Comparison of ENCODE assay signal across 12 cellular contexts in the genomic region with DNA sequence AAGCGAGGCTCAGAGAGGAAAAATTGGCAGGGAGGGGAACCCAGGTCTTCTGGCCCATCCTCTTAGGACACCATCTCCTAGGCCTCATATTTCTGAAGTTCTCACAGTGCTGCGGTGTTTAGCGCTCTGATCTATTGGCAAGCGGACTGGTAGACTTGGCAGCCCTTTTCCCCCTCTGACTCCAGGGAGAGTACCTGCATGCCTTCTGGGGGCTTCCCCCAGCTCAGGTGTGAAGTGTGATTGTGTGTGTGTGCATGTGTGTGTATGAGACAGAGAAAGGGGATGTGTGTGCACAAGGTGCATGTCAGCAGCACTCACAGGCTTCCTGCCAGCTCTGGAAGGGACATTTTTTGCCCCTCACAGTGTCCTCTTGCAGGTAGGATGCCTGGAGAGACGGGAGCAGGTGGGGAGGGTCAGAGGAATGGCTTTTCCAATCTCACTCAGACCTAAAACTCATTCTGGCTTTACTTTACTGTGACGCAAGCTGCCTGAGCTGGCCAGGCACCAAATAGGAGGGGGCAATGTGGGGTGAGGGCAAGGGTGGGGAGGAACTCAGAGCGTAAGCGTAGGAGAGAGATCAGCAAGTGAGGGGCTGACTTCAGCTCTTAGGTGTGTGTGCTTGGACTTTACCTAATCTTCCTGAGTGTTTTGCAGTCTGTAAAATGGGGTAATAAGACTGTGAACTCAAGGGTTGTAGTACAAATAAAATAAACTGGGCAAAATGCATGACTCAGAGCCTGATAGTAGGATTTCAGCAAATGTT. TPM values are rescaled to one million over a fixed set of nuclear protein-coding genes. Genes with fewer than 3 reads are reported as not detected.
DNase-seq lines count a peak whose midpoint lies in the region; ATAC-seq and TF ChIP-seq lines count a peak whose summit lies in the region.
"Had no signal": no experiment of that assay in that cellular context is flagged by ENCODE, and none has a peak within 500 bp of the region (broad histone marks: within the 10 kb centered on the region; RNA-seq: fewer than 3 reads in every experiment).

No MANE protein-coding gene starts in this region.

- no peaks in the 10 kb centered on the region for H3K27me3 ChIP-seq in upper lobe of right lung
- H3K27me3 ChIP-seq: gastrocnemius medialis had no signal

- no peak overlapping the region for H3K4me3 ChIP-seq in upper lobe of right lung
- H3K4me3 ChIP-seq: gastrocnemius medialis had no signal

- ATAC-seq in natural killer cell (no peak), left lobe of liver (peak; percentile 31), upper lobe of right lung (peak; percentile 32), GM21825 (IDR thresholded peaks at IDR 0.05; ENCODE audit: unreplicated experiment) (no peak)
- no peak for ATAC-seq in natural killer cell treated with Interleukin-12 subunit alpha and Interleukin-12 subunit beta and Interleukin-15 and Interleukin-18, amount 100 ng/mL, for 72 hours

- H3K36me3 ChIP-seq in upper lobe of right lung = no peaks in the 10 kb centered on the region

- no peaks in the 10 kb centered on the region for H3K27me3 Mint-ChIP-seq in natural killer cell (ENCODE audit: low read depth in 2 of 2)
- no peaks in the 10 kb centered on the region for H3K27me3 Mint-ChIP-seq in natural killer cell treated with Interleukin-12 subunit alpha and Interleukin-12 subunit beta and Interleukin-15 and Interleukin-18, amount 100 ng/mL, for 72 hours

- H3K4me1 ChIP-seq in upper lobe of right lung = peaks cover 20% of the 10 kb centered on the region

- peaks cover 6% of the 10 kb centered on the region for H3K36me3 Mint-ChIP-seq in natural killer cell
- peaks cover 12% of the 10 kb centered on the region for H3K36me3 Mint-ChIP-seq in natural killer cell treated with Interleukin-12 subunit alpha and Interleukin-12 subunit beta and Interleukin-15 and Interleukin-18, amount 100 ng/mL, for 72 hours

- peaks cover 30 to 40% of the 10 kb centered on the region in 2 donors for H3K4me1 Mint-ChIP-seq in natural killer cell
- H3K4me1 Mint-ChIP-seq in natural killer cell treated with Interleukin-12 subunit alpha and Interleukin-12 subunit beta and Interleukin-15 and Interleukin-18, amount 100 ng/mL, for 72 hours (ENCODE audit: low read depth in 2 of 2) = peaks cover 33% of the 10 kb centered on the region in 2 donors

- H3K27ac Mint-ChIP-seq in natural killer cell = peak overlapping the region; percentile 9 to 39
- H3K27ac Mint-ChIP-seq in natural killer cell treated with Interleukin-12 subunit alpha and Interleukin-12 subunit beta and Interleukin-15 and Interleukin-18, amount 100 ng/mL, for 72 hours = peak overlapping the region in 1 of 2 donors; percentile 26
- H3K27ac Mint-ChIP-seq: T-helper 1 cell treated with Interleukin-12 subunit alpha and Interleukin-12 subunit beta and Interleukin-4 antibody, amounts not matched to agents 30 μg/mL and 1 μg/mL, for 36 hours had no signal

- no peaks in the 10 kb centered on the region for H3K9me3 Mint-ChIP-seq in natural killer cell
- no peaks in the 10 kb centered on the region for H3K9me3 Mint-ChIP-seq in natural killer cell treated with Interleukin-12 subunit alpha and Interleukin-12 subunit beta and Interleukin-15 and Interleukin-18, amount 100 ng/mL, for 72 hours
- H3K9me3 Mint-ChIP-seq: T-helper 1 cell treated with Interleukin-12 subunit alpha and Interleukin-12 subunit beta and Interleukin-4 antibody, amounts not matched to agents 30 μg/mL and 1 μg/mL, for 36 hours had no signal

- DNase-seq in natural killer cell (no peak), left lobe of liver (ENCODE audit: low spot score) (peak; percentile 70), upper lobe of right lung (no peak), cortex of kidney (lab: John Stamatoyannopoulos, UW) (no peak)
- DNase-seq in natural killer cell treated with Interleukin-12 subunit alpha and Interleukin-12 subunit beta and Interleukin-15 and Interleukin-18, amount 100 ng/mL, for 72 hours (ENCODE audit: low spot score) = no peak
- DNase-seq: activated T-cell treated with anti-CD3 and anti-CD28 coated beads for 4 hours; gastrocnemius medialis; midbrain; NCI-H1092; stimulated activated CD4-positive, alpha-beta T cell treated with anti-CD3 and anti-CD28 coated beads, Interleukin-15, amount 100 ng/mL, for 24 hours had no signal

- no peaks in the 10 kb centered on the region for H3K9me3 ChIP-seq in upper lobe of right lung
- H3K9me3 ChIP-seq: gastrocnemius medialis had no signal

- no peak for TF ChIP-seq CTCF in natural killer cell (IDR thresholded peaks at IDR 0.05)
- no peak for TF ChIP-seq CTCF in upper lobe of right lung (IDR thresholded peaks at IDR 0.05)

- H3K4me3 Mint-ChIP-seq in natural killer cell = no peak overlapping the region
- no peak overlapping the region for H3K4me3 Mint-ChIP-seq in natural killer cell treated with Interleukin-12 subunit alpha and Interleukin-12 subunit beta and Interleukin-15 and Interleukin-18, amount 100 ng/mL, for 72 hours
- H3K4me3 Mint-ChIP-seq: T-helper 1 cell treated with Interleukin-12 subunit alpha and Interleukin-12 subunit beta and Interleukin-4 antibody, amounts not matched to agents 30 μg/mL and 1 μg/mL, for 36 hours had no signal

- peak overlapping the region; percentile 74 for H3K27ac ChIP-seq in upper lobe of right lung
- H3K27ac ChIP-seq: gastrocnemius medialis had no signal

- intact Hi-C loops in natural killer cell (cut with micrococcal nuclease) (no loop called here), upper lobe of right lung (cut with DNase I) (no loop called here)

RNA-seq across cellular contexts. Expression of gene IL17RE, which starts 4.0 kb away (rescaled TPM):
- total RNA-seq in natural killer cell (1 to 10 TPM in 2 of 3 donors, under 1 TPM in 1; 0.28 to 2.5 (median 1.5) TPM), left lobe of liver (2.5 TPM), upper lobe of right lung (22.6 TPM)
- 1 to 10 TPM in 1 of 2 donors, under 1 TPM in 1; 0.48 to 1.9 TPM for total RNA-seq in natural killer cell treated with Interleukin-12 subunit alpha and Interleukin-12 subunit beta and Interleukin-15 and Interleukin-18, amount 100 ng/mL, for 72 hours

RNA-seq across cellular contexts. Expression of gene JAGN1, which starts 8.2 kb away (rescaled TPM):
- 10 to 100 TPM; 15.4 to 16.6 (median 15.5) TPM for total RNA-seq in natural killer cell
- 10 to 100 TPM; 31.8 to 42.8 TPM for total RNA-seq in natural killer cell treated with Interleukin-12 subunit alpha and Interleukin-12 subunit beta and Interleukin-15 and Interleukin-18, amount 100 ng/mL, for 72 hours
- 21.4 TPM for total RNA-seq in left lobe of liver
- 28.7 TPM for total RNA-seq in upper lobe of right lung

RNA-seq across cellular contexts. Expression of gene IL17RC, which starts 18.2 kb away (rescaled TPM):
- total RNA-seq in natural killer cell = 1 to 10 TPM in 2 of 3 donors, under 1 TPM in 1; 0.77 to 1.5 (median 1.2) TPM
- under 1 TPM; 0.57 to 0.92 TPM for total RNA-seq in natural killer cell treated with Interleukin-12 subunit alpha and Interleukin-12 subunit beta and Interleukin-15 and Interleukin-18, amount 100 ng/mL, for 72 hours
- total RNA-seq in left lobe of liver = 52.2 TPM
- total RNA-seq in upper lobe of right lung = 26.9 TPM

RNA-seq across cellular contexts. Expression of gene CIDEC, which starts 18.6 kb away (rescaled TPM):
- total RNA-seq in natural killer cell (not detected), left lobe of liver (0.83 TPM), upper lobe of right lung (not detected)
- not detected for total RNA-seq in natural killer cell treated with Interleukin-12 subunit alpha and Interleukin-12 subunit beta and Interleukin-15 and Interleukin-18, amount 100 ng/mL, for 72 hours

RNA-seq across cellular contexts. Expression of gene CRELD1, which starts 35.0 kb away (rescaled TPM):
- total RNA-seq in natural killer cell (10 to 100 TPM; 29.1 to 35.6 (median 32.9) TPM), left lobe of liver (41.0 TPM), upper lobe of right lung (51.4 TPM)
- total RNA-seq in natural killer cell treated with Interleukin-12 subunit alpha and Interleukin-12 subunit beta and Interleukin-15 and Interleukin-18, amount 100 ng/mL, for 72 hours = 10 to 100 TPM; 22.8 to 29.7 TPM

Comparison
In these comparisons a context has a peak if more than half of its experiments do, and no peak if none do; other contexts are left out.
1. ATAC-seq: peak in left lobe of liver (single experiment) and upper lobe of right lung (single experiment); none in natural killer cell (0 of 3), natural killer cell treated with Interleukin-12 subunit alpha and Interleukin-12 subunit beta and Interleukin-15 and Interleukin-18, amount 100 ng/mL, for 72 hours (0 of 2) and GM21825 (single experiment).
2. RNA of gene IL17RC, which starts 18.2 kb away (total RNA-seq): 52.2 TPM in left lobe of liver (single experiment) and 26.9 TPM in upper lobe of right lung (single experiment); 0.77 to 1.5 TPM in natural killer cell and 0.57 to 0.92 TPM in natural killer cell treated with Interleukin-12 subunit alpha and Interleukin-12 subunit beta and Interleukin-15 and Interleukin-18, amount 100 ng/mL, for 72 hours; every median in the first group is over 10 times any median in the second.